In the genomic region with DNA sequence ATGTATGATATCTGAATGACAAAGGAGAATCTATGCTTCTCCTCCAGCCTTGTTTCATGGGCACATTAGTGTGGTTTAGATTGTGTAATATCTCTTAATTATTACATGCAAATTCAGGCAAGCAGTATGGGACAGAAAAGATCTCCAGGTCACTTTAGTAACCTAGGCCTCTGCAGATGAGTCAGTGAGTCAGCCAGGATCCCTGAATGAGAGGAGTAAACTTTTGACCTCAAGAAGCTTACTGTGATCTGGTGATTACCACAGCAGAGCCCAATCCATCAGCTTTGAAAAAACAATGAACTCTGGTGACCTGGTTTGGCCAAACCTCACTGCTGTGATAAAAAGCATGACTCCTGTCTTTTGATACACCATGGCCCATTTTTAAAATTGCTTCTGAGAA, we compare ENCODE assay signal across 24 cellular contexts.
"Had no signal": no experiment of that assay in that cellular context is flagged by ENCODE, and none has a peak within 500 bp of the region (broad histone marks: within the 10 kb centered on the region; RNA-seq: fewer than 3 reads in every experiment).

No MANE protein-coding gene starts in this region.

- DNase-seq: activated CD4-positive, alpha-beta T cell treated with anti-CD3 and anti-CD28 coated beads for 4 hours; activated CD8-positive, alpha-beta memory T cell treated with anti-CD3 and anti-CD28 coated beads, Interleukin-2, amount 50 U/mL, for 4 hours; activated CD8-positive, alpha-beta T cell treated with anti-CD3 and anti-CD28 coated beads for 36 hours; activated naive CD4-positive, alpha-beta T cell treated with anti-CD3 and anti-CD28 coated beads, Interleukin-2, amount 50 U/mL, for 16 hours; activated naive CD8-positive, alpha-beta T cell treated with anti-CD3 and anti-CD28 coated beads, Interleukin-2, amount 10 ng/mL, durations not matched to agents 7 days and 5 days; activated T-cell treated with anti-CD3 and anti-CD28 coated beads, Interleukin-2, amount 50 U/mL, for 72 hours; adrenal gland; anterior cingulate cortex; central memory CD4-positive, alpha-beta T cell; IMR-90; Kasumi-1; KBM-7; NCI-H1048; NCI-H1417; NCI-H1694; NCI-H2029; NCI-H2107; NCI-H2171 treated with DMSO at 0.1 percent for 48 hours; NCI-H226; NCI-H526; NCI-H774; PC-9; SIG-M5; T-cell had no signal

- ATAC-seq: activated CD8-positive, alpha-beta T cell treated with anti-CD3 and anti-CD28 coated beads for 36 hours; activated T-cell treated with anti-CD3 and anti-CD28 coated beads, Interleukin-2, amount 50 U/mL, for 72 hours; T-cell had no signal
